ENCODE assay signal across 29 cellular contexts in genomic region chr3:165011557-165011956, GRCh38.
"Had no signal": no experiment of that assay in that cellular context is flagged by ENCODE, and none has a peak within 500 bp of the region (broad histone marks: within the 10 kb centered on the region; RNA-seq: fewer than 3 reads in every experiment).

No MANE protein-coding gene starts in this region.

- H3K4me1 ChIP-seq: ascending aorta, SJCRH30 had no signal

- H3K4me3 ChIP-seq: ascending aorta, cardiac muscle cell, K562, SJCRH30, SK-N-MC had no signal

- DNase-seq: activated B cell treated with CpG ODN at 0.5 μM for 24 hours; activated CD4-positive, alpha-beta memory T cell treated with anti-CD3 and anti-CD28 coated beads for 36 hours; activated CD4-positive, alpha-beta T cell treated with anti-CD3 and anti-CD28 coated beads for 4 hours; activated CD4-positive, alpha-beta T cell treated with anti-CD3 and anti-CD28 coated beads, Interleukin-2, amount 50 U/mL, for 1 hour; activated CD4-positive, CD25-positive, alpha-beta regulatory T cell treated with anti-CD3 and anti-CD28 coated beads, Interleukin-2, amount 50 U/mL, for 72 hours; activated CD8-positive, alpha-beta memory T cell treated with anti-CD3 and anti-CD28 coated beads, Interleukin-2, amount 50 U/mL, for 48 hours; activated gamma-delta T cell; activated naive CD4-positive, alpha-beta T cell treated with Interleukin-2 at 50 U/mL for 16 hours; activated naive CD8-positive, alpha-beta T cell treated with anti-CD3 and anti-CD28 coated beads, Interleukin-2, amount 10 ng/mL, durations not matched to agents 7 days and 5 days; activated T-cell treated with anti-CD3 and anti-CD28 coated beads, Interleukin-2, amount 50 U/mL, for 48 hours; amygdala; NCI-H1092 treated with DMSO at 0.1 percent for 48 hours; NCI-H1417; NCI-H146; NCI-H187; NCI-H2029 treated with DMSO at 0.1 percent for 48 hours; NCI-H2107; NCI-H2171; NCI-H510A; NCI-H526; NCI-H748 treated with DMSO at 0.1 percent for 48 hours; OCI-M1; SHP77; SJCRH30 had no signal

- H3K36me3 ChIP-seq: ascending aorta, cardiac muscle cell, SJCRH30 had no signal

- H3K9me3 ChIP-seq: ascending aorta, SJCRH30 had no signal

- FAIRE-seq: K562 had no signal

- ATAC-seq: activated T-helper 17 cell treated with anti-CD3 and anti-CD28 coated beads, Interleukin-2, amount 50 U/mL, for 72 hours; K562 had no signal

- H3K27ac ChIP-seq: ascending aorta, cardiac muscle cell, SJCRH30, SK-N-MC had no signal

- H3K27me3 ChIP-seq: ascending aorta, cardiac muscle cell, SJCRH30 had no signal
